ENCODE assay signal across 17 cellular contexts in genomic region chr19:21585491-21585890, GRCh38.
DNase-seq lines count a peak whose midpoint lies in the region; ATAC-seq, FAIRE-seq and TF ChIP-seq lines count a peak whose summit lies in the region.
"Had no signal": no experiment of that assay in that cellular context is flagged by ENCODE, and none has a peak within 500 bp of the region (broad histone marks: within the 10 kb centered on the region; RNA-seq: fewer than 3 reads in every experiment).

No MANE protein-coding gene starts in this region.

- ATAC-seq in body of pancreas (peak; percentile 25), HG02970 (IDR thresholded peaks at IDR 0.05; ENCODE audit: low FRiP score, unreplicated experiment) (no peak)
- ATAC-seq: K562 had no signal

- H3K27me3 Mint-ChIP-seq in CD14-positive monocyte (ENCODE audit: low read depth in 3 of 3) (peaks cover 24 to 37% (median 28%) of the 10 kb centered on the region in 3 donors), nephron (ENCODE audit: low read depth) (peaks cover 10% of the 10 kb centered on the region), Calu3 (ENCODE audit: unreplicated experiment) (no peaks in the 10 kb centered on the region)

- DNase-seq in CD14-positive monocyte (ENCODE audit: low spot score) (no peak), COLO668 (lab: John Stamatoyannopoulos, UW; ENCODE audit: unreplicated experiment) (peak; percentile 25), body of pancreas (peak; percentile 44 to 60 (median 54)), Calu3 (no peak), frontal cortex (ENCODE audit: low spot score in 2 of 2) (no peak)
- DNase-seq: activated gamma-delta T cell treated with Interleukin-2 at 50 U/mL for 16 hours, esophagus squamous epithelium, NCI-H1048, NCI-H2107, PC-3, T1000 had no signal

- intact Hi-C loops in CD14-positive monocyte (cut with micrococcal nuclease) (no loop called here), body of pancreas (cut with DNase I) (no loop called here), Calu3 (cut with micrococcal nuclease; ENCODE audit: unreplicated experiment) (no loop called here)

- H3K4me3 ChIP-seq in body of pancreas: peak overlapping the region in 1 of 2 donors; percentile 82
- H3K4me3 ChIP-seq: K562 had no signal

- H3K36me3 Mint-ChIP-seq in CD14-positive monocyte: peaks cover 2 to 3% of the 10 kb centered on the region in 2 donors
- peaks cover 11% of the 10 kb centered on the region for H3K36me3 Mint-ChIP-seq in nephron (ENCODE audit: low read depth)
- H3K36me3 Mint-ChIP-seq in Calu3 (ENCODE audit: insufficient read depth, unreplicated experiment): no peaks in the 10 kb centered on the region

- H3K36me3 ChIP-seq in body of pancreas (replicated peaks in 1 of 2; ENCODE audit: insufficient read depth in 1 of 2, low read depth in 2 of 2): no peaks in the 10 kb centered on the region
- H3K36me3 ChIP-seq: esophagus squamous epithelium had no signal

- peaks cover 69% of the 10 kb centered on the region for H3K4me1 ChIP-seq in body of pancreas

- peak overlapping the region; percentile 50 to 96 (median 95) for H3K27ac ChIP-seq in body of pancreas

- H3K4me3 Mint-ChIP-seq in CD14-positive monocyte (peak overlapping the region; percentile 51 to 79), nephron (peak overlapping the region; percentile 38 to 51 (median 41)), Calu3 (ENCODE audit: low read depth, unreplicated experiment) (no peak overlapping the region)
- H3K4me3 Mint-ChIP-seq: memory B cell had no signal

- TF ChIP-seq CTCF in CD14-positive monocyte (IDR thresholded peaks at IDR 0.05) (no peak), body of pancreas (IDR thresholded peaks at IDR 0.05) (no peak), nephron (IDR thresholded peaks at IDR 0.05; ENCODE audit: unreplicated experiment in 3 of 3) (no peak), Calu3 (IDR thresholded peaks at IDR 0.05; ENCODE audit: unreplicated experiment) (no peak)

- CTCF ChIA-PET in Calu3 (lab: Charles Lee): no interaction called here

- no peaks in the 10 kb centered on the region for H3K9me3 ChIP-seq in body of pancreas

- no TSS peak for BruUV-seq in Calu3 (replicated peaks; lab: Mats Ljungman, UMichigan)

- H3K9me3 Mint-ChIP-seq in CD14-positive monocyte: peaks cover 5 to 75% (median 12%) of the 10 kb centered on the region in 7 donors
- H3K9me3 Mint-ChIP-seq in nephron: peaks cover 41% of the 10 kb centered on the region
- H3K9me3 Mint-ChIP-seq in Calu3 (ENCODE audit: low read depth, unreplicated experiment): peaks cover 4% of the 10 kb centered on the region

- no peak overlapping the region for H3K27ac Mint-ChIP-seq in CD14-positive monocyte
- H3K27ac Mint-ChIP-seq in nephron: peak overlapping the region in 1 of 3 experiments; percentile 23
- H3K27ac Mint-ChIP-seq in Calu3 (ENCODE audit: unreplicated experiment): no peak overlapping the region
- H3K27ac Mint-ChIP-seq: memory B cell had no signal

- WGBS in body of pancreas, 2 donors: 12 to 16% methylated on average over 12 of the region's 12 CpGs

- peak; percentile 10 to 43 (median 27) for TF ChIP-seq POLR2A in body of pancreas (IDR thresholded peaks at IDR 0.05)

- H3K4me1 Mint-ChIP-seq in CD14-positive monocyte (peaks cover 6% of the 10 kb centered on the region), nephron (no peaks in the 10 kb centered on the region), Calu3 (ENCODE audit: low read depth, unreplicated experiment) (no peaks in the 10 kb centered on the region)

- no peaks in the 10 kb centered on the region for H3K27me3 ChIP-seq in body of pancreas

- FAIRE-seq in frontal cortex (lab: Jason Lieb, UNC): no peak
- FAIRE-seq: D721Med, H54, K562 had no signal

Comparison
In these comparisons a context has a peak if more than half of its experiments do, and no peak if none do; other contexts are left out.
1. DNase-seq: peak in COLO668 (single experiment) and body of pancreas (4 of 4); none in CD14-positive monocyte (single experiment), Calu3 (single experiment) and frontal cortex (0 of 2).